ENCODE assay signal across 31 cellular contexts in the genomic region with DNA sequence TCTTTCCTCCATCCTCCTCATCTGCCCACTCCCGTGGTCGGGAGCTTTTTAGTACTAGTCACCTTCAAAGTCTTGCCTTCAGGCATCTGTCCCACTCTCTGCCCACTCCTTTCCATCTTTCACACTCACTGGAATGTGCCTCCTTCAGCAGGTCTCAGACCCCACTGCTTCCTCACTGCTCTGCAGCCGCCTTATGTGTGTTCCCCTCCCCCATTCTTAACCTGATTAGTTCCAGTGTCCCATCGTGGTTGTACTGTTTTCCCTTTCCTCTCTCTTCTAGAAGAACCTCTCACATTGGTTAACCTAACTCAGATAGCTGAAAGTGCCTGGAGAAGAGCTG. TPM values are rescaled to one million over a fixed set of nuclear protein-coding genes. Genes with fewer than 3 reads are reported as not detected.
DNase-seq lines count a peak whose midpoint lies in the region; ATAC-seq, FAIRE-seq and TF ChIP-seq lines count a peak whose summit lies in the region.
"Had no signal": no experiment of that assay in that cellular context is flagged by ENCODE, and none has a peak within 500 bp of the region (broad histone marks: within the 10 kb centered on the region; RNA-seq: fewer than 3 reads in every experiment).

No MANE protein-coding gene starts in this region.

- H3K27ac ChIP-seq in small intestine (ENCODE audit: low read depth in 1 of 2, low read length in 1 of 2), result no peak overlapping the region
- H3K27ac ChIP-seq: gastrocnemius medialis had no signal

- no peak for DNase-seq in HFF-Myc (ENCODE audit: extremely low read depth, low read depth)
- no peak for DNase-seq in fibroblast of the aortic adventitia (ENCODE audit: low read depth)
- no peak for DNase-seq in progenitor cell of endocrine pancreas (ENCODE audit: low spot score, unreplicated experiment)
- no peak for DNase-seq in activated CD4-positive, CD25-positive, alpha-beta regulatory T cell (lab: John Stamatoyannopoulos, UW)
- no peak for DNase-seq in retina
- DNase-seq in small intestine, result no peak
- DNase-seq: ACHN; activated CD4-positive, alpha-beta T cell treated with anti-CD3 and anti-CD28 coated beads, Interleukin-2, amount 10 ng/mL, durations not matched to agents 24 days and 14 days; activated gamma-delta T cell; activated T-cell treated with anti-CD3 and anti-CD28 coated beads, Interleukin-2, amount 50 U/mL, for 1 hour; BE2C; CD8-positive, alpha-beta memory T cell; effector CD8-positive, alpha-beta T cell; gastrocnemius medialis; H9; hippocampal formation; Karpas-422; MV-4-11; NCI-H1436 treated with DMSO at 0.1 percent for 48 hours; NCI-H2107; NCI-H446; stimulated activated CD4-positive, alpha-beta T cell treated with anti-CD3 and anti-CD28 coated beads, Interleukin-1b, Interleukin-23, amount 100 ng/mL, for 48 hours; stimulated activated CD8-positive, alpha-beta memory T cell treated with anti-CD3 and anti-CD28 coated beads, Interleukin-4, amount 100 ng/mL, for 48 hours; transverse colon had no signal

- H3K9me3 Mint-ChIP-seq in progenitor cell of endocrine pancreas (ENCODE audit: low read depth), result no peaks in the 10 kb centered on the region
- H3K9me3 Mint-ChIP-seq: activated CD4-positive, alpha-beta T cell treated with anti-CD3 and anti-CD28 coated beads, Interleukin-2, amount 10 ng/mL, durations not matched to agents 24 days and 14 days; CD8-positive, alpha-beta memory T cell; memory B cell had no signal

- FAIRE-seq in small intestine (lab: Jason Lieb, UNC), result no peak
- FAIRE-seq: colon, G401.6, GM19239 had no signal

- H3K4me1 Mint-ChIP-seq in progenitor cell of endocrine pancreas (ENCODE audit: low read depth), result peaks cover 10% of the 10 kb centered on the region

- no peaks in the 10 kb centered on the region for H3K36me3 ChIP-seq in small intestine (ENCODE audit: control insufficient read depth in 2 of 2, insufficient read depth in 2 of 2, low read length in 2 of 2)
- H3K36me3 ChIP-seq: gastrocnemius medialis, transverse colon had no signal

- peak overlapping the region; percentile 92 for H3K4me3 ChIP-seq in HFF-Myc (replicated peaks; ENCODE audit: low read depth, low read length)
- peak overlapping the region; percentile 56 for H3K4me3 ChIP-seq in fibroblast of the aortic adventitia (ENCODE audit: low read depth, low read length)
- no peak overlapping the region for H3K4me3 ChIP-seq in small intestine (ENCODE audit: low read depth in 1 of 2, low read length in 2 of 2)
- H3K4me3 ChIP-seq: gastrocnemius medialis, transverse colon had no signal

- TF ChIP-seq CTCF in HFF-Myc (IDR thresholded peaks at IDR 0.05; ENCODE audit: low read depth, low read length, missing control alignments) (no peak), fibroblast of the aortic adventitia (IDR thresholded peaks at IDR 0.05; ENCODE audit: insufficient read depth, low read length) (no peak), progenitor cell of endocrine pancreas (IDR thresholded peaks at IDR 0.05; ENCODE audit: unreplicated experiment) (no peak)

- 80 to 87% (median 81%) methylated on average over 4 of the region's 4 CpGs for whole genome bisulfite sequencing in small intestine, 3 donors

- H3K36me3 Mint-ChIP-seq in progenitor cell of endocrine pancreas (ENCODE audit: insufficient read depth), result peaks cover 17% of the 10 kb centered on the region
- H3K36me3 Mint-ChIP-seq: memory B cell had no signal

- H3K27me3 ChIP-seq in small intestine (ENCODE audit: control insufficient read depth in 2 of 2, insufficient read depth in 2 of 2, low read length in 2 of 2), result no peaks in the 10 kb centered on the region
- H3K27me3 ChIP-seq: BE2C, gastrocnemius medialis, transverse colon had no signal

- H3K4me1 ChIP-seq in small intestine (ENCODE audit: control insufficient read depth in 2 of 2, insufficient read depth in 1 of 2, low read depth in 1 of 2, low read length in 1 of 2), result peaks cover 0 to 2% of the 10 kb centered on the region in 2 donors
- H3K4me1 ChIP-seq: BE2C had no signal

- H3K9me3 ChIP-seq in small intestine (ENCODE audit: control insufficient read depth, low read depth), result no peaks in the 10 kb centered on the region
- H3K9me3 ChIP-seq: BE2C, gastrocnemius medialis, transverse colon had no signal

- no peak overlapping the region for H3K27ac Mint-ChIP-seq in progenitor cell of endocrine pancreas
- H3K27ac Mint-ChIP-seq: activated CD4-positive, alpha-beta T cell treated with anti-CD3 and anti-CD28 coated beads, Interleukin-2, amount 10 ng/mL, durations not matched to agents 24 days and 14 days; memory B cell had no signal

- no peak for ATAC-seq in SK-N-SH treated with all-trans-retinoic acid at 6 μM for 48 hours
- ATAC-seq in GM21528 (IDR thresholded peaks at IDR 0.05; ENCODE audit: low FRiP score, unreplicated experiment), result no peak
- ATAC-seq: gastrocnemius medialis, left colon had no signal

- H3K27me3 Mint-ChIP-seq in progenitor cell of endocrine pancreas, result no peaks in the 10 kb centered on the region

- H3K4me3 Mint-ChIP-seq in progenitor cell of endocrine pancreas (ENCODE audit: low read depth), result peak overlapping the region; percentile 14
- H3K4me3 Mint-ChIP-seq: memory B cell had no signal

TF ChIP-seq in SK-N-SH treated with all-trans-retinoic acid at 6 μM for 48 hours, 23 proteins besides CTCF, POLR2A, EP300 and RAD21:
- TF ChIP-seq ZFP3 (CRISPR knock-in tag; IDR thresholded peaks at IDR 0.05) (no peak), CSDC2 (CRISPR knock-in tag; IDR thresholded peaks at IDR 0.05) (no peak), GLIS3 (CRISPR knock-in tag; IDR thresholded peaks at IDR 0.05) (no peak), POU6F1 (CRISPR knock-in tag; IDR thresholded peaks at IDR 0.05; ENCODE audit: borderline replicate concordance, low read depth) (no peak), ZNF70 (CRISPR knock-in tag; IDR thresholded peaks at IDR 0.05) (peak; percentile 86), SNAI2 (CRISPR knock-in tag; IDR thresholded peaks at IDR 0.05) (no peak)
- TF ChIP-seq, protein P1, sequence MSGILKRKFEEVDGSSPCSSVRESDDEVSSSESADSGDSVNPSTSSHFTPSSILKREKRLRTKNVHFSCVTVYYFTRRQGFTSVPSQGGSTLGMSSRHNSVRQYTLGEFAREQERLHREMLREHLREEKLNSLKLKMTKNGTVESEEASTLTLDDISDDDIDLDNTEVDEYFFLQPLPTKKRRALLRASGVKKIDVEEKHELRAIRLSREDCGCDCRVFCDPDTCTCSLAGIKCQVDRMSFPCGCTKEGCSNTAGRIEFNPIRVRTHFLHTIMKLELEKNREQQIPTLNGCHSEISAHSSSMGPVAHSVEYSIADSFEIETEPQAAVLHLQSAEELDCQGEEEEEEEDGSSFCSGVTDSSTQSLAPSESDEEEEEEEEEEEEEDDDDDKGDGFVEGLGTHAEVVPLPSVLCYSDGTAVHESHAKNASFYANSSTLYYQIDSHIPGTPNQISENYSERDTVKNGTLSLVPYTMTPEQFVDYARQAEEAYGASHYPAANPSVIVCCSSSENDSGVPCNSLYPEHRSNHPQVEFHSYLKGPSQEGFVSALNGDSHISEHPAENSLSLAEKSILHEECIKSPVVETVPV (CRISPR knock-in tag; IDR thresholded peaks at IDR 0.05), result no peak
- TF ChIP-seq, protein P2, sequence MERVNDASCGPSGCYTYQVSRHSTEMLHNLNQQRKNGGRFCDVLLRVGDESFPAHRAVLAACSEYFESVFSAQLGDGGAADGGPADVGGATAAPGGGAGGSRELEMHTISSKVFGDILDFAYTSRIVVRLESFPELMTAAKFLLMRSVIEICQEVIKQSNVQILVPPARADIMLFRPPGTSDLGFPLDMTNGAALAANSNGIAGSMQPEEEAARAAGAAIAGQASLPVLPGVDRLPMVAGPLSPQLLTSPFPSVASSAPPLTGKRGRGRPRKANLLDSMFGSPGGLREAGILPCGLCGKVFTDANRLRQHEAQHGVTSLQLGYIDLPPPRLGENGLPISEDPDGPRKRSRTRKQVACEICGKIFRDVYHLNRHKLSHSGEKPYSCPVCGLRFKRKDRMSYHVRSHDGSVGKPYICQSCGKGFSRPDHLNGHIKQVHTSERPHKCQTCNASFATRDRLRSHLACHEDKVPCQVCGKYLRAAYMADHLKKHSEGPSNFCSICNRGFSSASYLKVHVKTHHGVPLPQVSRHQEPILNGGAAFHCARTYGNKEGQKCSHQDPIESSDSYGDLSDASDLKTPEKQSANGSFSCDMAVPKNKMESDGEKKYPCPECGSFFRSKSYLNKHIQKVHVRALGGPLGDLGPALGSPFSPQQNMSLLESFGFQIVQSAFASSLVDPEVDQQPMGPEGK (CRISPR knock-in tag; IDR thresholded peaks at IDR 0.05; ENCODE audit: borderline replicate concordance), result no peak
TF ChIP-seq in SK-N-SH treated with all-trans-retinoic acid at 6 μM for 48 hours: peak in this region for 1.

RNA-seq across cellular contexts. Expression of gene ARMC9, which starts 3.0 kb away (rescaled TPM):
- total RNA-seq in fibroblast of the aortic adventitia (ENCODE audit: low replicate concordance) (94.4 and 97.4 TPM in 2 replicates), progenitor cell of endocrine pancreas (40.8 and 41.3 TPM in 2 replicates)
- 1 to 10 TPM in 2 of 3 donors, under 1 TPM in 1; 0.67 to 4.5 (median 2.4) TPM for polyA plus RNA-seq in small intestine

Comparison
In these comparisons a context has a peak if more than half of its experiments do, and no peak if none do; other contexts are left out.
1. H3K4me3 ChIP-seq: peak in HFF-Myc (single experiment) and fibroblast of the aortic adventitia (single experiment); none in small intestine (0 of 2).